Comparison of ENCODE assay signal across 25 cellular contexts in genomic region chr14:101884537-101885253, GRCh38.
DNase-seq lines count a peak whose midpoint lies in the region; ATAC-seq lines count a peak whose summit lies in the region.
"Had no signal": no experiment of that assay in that cellular context is flagged by ENCODE, and none has a peak within 500 bp of the region (broad histone marks: within the 10 kb centered on the region; RNA-seq: fewer than 3 reads in every experiment).

No MANE protein-coding gene starts in this region.

- H3K27ac Mint-ChIP-seq in T-helper 1 cell treated with Interleukin-12 subunit alpha and Interleukin-12 subunit beta and Interleukin-4 antibody, amounts not matched to agents 30 μg/mL and 1 μg/mL, for 36 hours = peak overlapping the region; percentile 57
- H3K27ac Mint-ChIP-seq: CD4-positive, alpha-beta T cell had no signal

- no peak for DNase-seq in T-helper 1 cell
- peak; percentile 35 for DNase-seq in islet precursor cell
- DNase-seq in myocyte (ENCODE audit: low read depth) = peak; percentile 20
- DNase-seq in stimulated activated CD4-positive, alpha-beta T cell treated with anti-CD3 and anti-CD28 coated beads, Interleukin-4, amount 100 ng/mL, for 24 hours = no peak
- DNase-seq in RKO (ENCODE audit: low spot score) = no peak
- DNase-seq: AML-193; CD4-positive, alpha-beta T cell; DMS153; GF-D8; GM23248; Kasumi-1; MG63; NCI-H1048; NCI-H1436 treated with DMSO at 0.1 percent for 48 hours; NCI-H2029; NCI-H345; NCI-H524 treated with DMSO at 0.1 percent for 48 hours; PC-3 had no signal

- H4K20me1 ChIP-seq in BLaER1 = no peaks in the 10 kb centered on the region

- no peaks in the 10 kb centered on the region for H3K27me3 Mint-ChIP-seq in T-helper 1 cell treated with Interleukin-12 subunit alpha and Interleukin-12 subunit beta and Interleukin-4 antibody, amounts not matched to agents 30 μg/mL and 1 μg/mL, for 36 hours (ENCODE audit: low read depth)
- H3K27me3 Mint-ChIP-seq: CD4-positive, alpha-beta T cell; IgD-negative memory B cell had no signal

- H3K9ac ChIP-seq in BLaER1 = no peak overlapping the region
- H3K9ac ChIP-seq: GM23248 had no signal

- no peaks in the 10 kb centered on the region for H3K27me3 ChIP-seq in BLaER1
- H3K27me3 ChIP-seq: MG63 had no signal

- no peak for ATAC-seq in GM18861 (IDR thresholded peaks at IDR 0.05; ENCODE audit: unreplicated experiment)
- ATAC-seq: PC-3 had no signal

- H3K9me3 ChIP-seq in BLaER1 = peaks cover 24% of the 10 kb centered on the region
- H3K9me3 ChIP-seq: HAP-1, MG63 had no signal

- peak overlapping the region; percentile 99 for H3K27ac ChIP-seq in BLaER1
- H3K27ac ChIP-seq: 22Rv1, GM23248, RWPE1 had no signal

- no peak overlapping the region for H3K4me3 ChIP-seq in BLaER1
- H3K4me3 ChIP-seq: GM23248, HAP-1, MG63 had no signal

- no peaks in the 10 kb centered on the region for H3K9me3 Mint-ChIP-seq in T-helper 1 cell treated with Interleukin-12 subunit alpha and Interleukin-12 subunit beta and Interleukin-4 antibody, amounts not matched to agents 30 μg/mL and 1 μg/mL, for 36 hours
- H3K9me3 Mint-ChIP-seq: CD4-positive, alpha-beta T cell; IgD-negative memory B cell had no signal

- H3K4me2 ChIP-seq in BLaER1 = no peak overlapping the region

- no peak overlapping the region for H3K4me3 Mint-ChIP-seq in T-helper 1 cell treated with Interleukin-12 subunit alpha and Interleukin-12 subunit beta and Interleukin-4 antibody, amounts not matched to agents 30 μg/mL and 1 μg/mL, for 36 hours
- H3K4me3 Mint-ChIP-seq: CD4-positive, alpha-beta T cell; IgD-negative memory B cell had no signal

- peaks cover 9% of the 10 kb centered on the region for H3K4me1 Mint-ChIP-seq in T-helper 1 cell treated with Interleukin-12 subunit alpha and Interleukin-12 subunit beta and Interleukin-4 antibody, amounts not matched to agents 30 μg/mL and 1 μg/mL, for 36 hours (ENCODE audit: low read depth)

- H3K36me3 ChIP-seq in BLaER1 = peaks cover 99% of the 10 kb centered on the region

- peaks cover 40% of the 10 kb centered on the region for H3K36me3 Mint-ChIP-seq in T-helper 1 cell treated with Interleukin-12 subunit alpha and Interleukin-12 subunit beta and Interleukin-4 antibody, amounts not matched to agents 30 μg/mL and 1 μg/mL, for 36 hours (ENCODE audit: low read depth)

- H3K4me1 ChIP-seq in BLaER1 = peaks cover 72% of the 10 kb centered on the region
- H3K4me1 ChIP-seq: HAP-1 had no signal

Comparison
In these comparisons a context has a peak if more than half of its experiments do, and no peak if none do; other contexts are left out.
1. DNase-seq: peak in islet precursor cell (single experiment) and myocyte (single experiment); none in T-helper 1 cell (0 of 5), stimulated activated CD4-positive, alpha-beta T cell treated with anti-CD3 and anti-CD28 coated beads, Interleukin-4, amount 100 ng/mL, for 24 hours (single experiment) and RKO (single experiment).